ENCODE assay signal across 16 cellular contexts in genomic region chr10:80470266-80470665, GRCh38. TPM values are rescaled to one million over a fixed set of nuclear protein-coding genes. Genes with fewer than 3 reads are reported as not detected.
DNase-seq lines count a peak whose midpoint lies in the region; ATAC-seq, FAIRE-seq and TF ChIP-seq lines count a peak whose summit lies in the region.
"Had no signal": no experiment of that assay in that cellular context is flagged by ENCODE, and none has a peak within 500 bp of the region (broad histone marks: within the 10 kb centered on the region; RNA-seq: fewer than 3 reads in every experiment).

No MANE protein-coding gene starts in this region.

- H3K36me3 ChIP-seq in HepG2 (replicated peaks in 1 of 2; ENCODE audit: control insufficient read depth in 1 of 2, insufficient read depth in 2 of 2, low read length in 2 of 2) = peaks cover 5 to 44% of the 10 kb centered on the region in 2 experiments; a peak in 4 of 5 replicates
- H3K36me3 ChIP-seq in right lobe of liver = peaks cover 0 to 15% (median 4%) of the 10 kb centered on the region in 4 donors
- peaks cover 6% of the 10 kb centered on the region; the same call in 1 of the 2 replicates for H3K36me3 ChIP-seq in SJCRH30
- H3K36me3 ChIP-seq in H7 (replicated peaks; ENCODE audit: control insufficient read depth, insufficient read depth, low read length) = no peaks in the 10 kb centered on the region

- H3K4me3 ChIP-seq in HepG2 (replicated peaks in 1 of 3; ENCODE audit: insufficient read depth in 1 of 3, low read depth in 2 of 3, low read length in 3 of 3) = no peak overlapping the region
- H3K4me3 ChIP-seq in right lobe of liver = no peak overlapping the region
- no peak overlapping the region for H3K4me3 ChIP-seq in SJCRH30
- no peak overlapping the region for H3K4me3 ChIP-seq in H7 (ENCODE audit: insufficient read depth, low read depth, low read length)
- H3K4me3 ChIP-seq: lung had no signal

- H3K9me3 Mint-ChIP-seq in activated naive CD8-positive, alpha-beta T cell treated with anti-CD3 and anti-CD28 coated beads, Interleukin-2, amount 10 ng/mL, durations not matched to agents 7 days and 5 days = no peaks in the 10 kb centered on the region
- H3K9me3 Mint-ChIP-seq in naive thymus-derived CD8-positive, alpha-beta T cell = no peaks in the 10 kb centered on the region
- H3K9me3 Mint-ChIP-seq in endothelial cell (ENCODE audit: unreplicated experiment) = no peaks in the 10 kb centered on the region
- H3K9me3 Mint-ChIP-seq: activated T-helper 1 cell treated with anti-CD3 and anti-CD28 coated beads, Interleukin-12 subunit alpha, Interleukin-12 subunit beta, Interleukin-2, Interleukin-4 antibody, amounts not matched to agents 30 ng/mL and 10 ng/mL and 1 ng/mL, durations not matched to agents 14 hours and 24 hours and 36 hours had no signal

- peak overlapping the region; percentile 44 for H3K4me3 Mint-ChIP-seq in activated naive CD8-positive, alpha-beta T cell treated with anti-CD3 and anti-CD28 coated beads, Interleukin-2, amount 10 ng/mL, durations not matched to agents 7 days and 5 days
- peak overlapping the region in 9 of 10 donors; percentile 60 to 99 (median 86) for H3K4me3 Mint-ChIP-seq in naive thymus-derived CD8-positive, alpha-beta T cell
- H3K4me3 Mint-ChIP-seq in endothelial cell (ENCODE audit: unreplicated experiment) = no peak overlapping the region

- TF ChIP-seq POLR2A in HepG2 (IDR thresholded peaks at IDR 0.05; ENCODE audit: insufficient read depth in 1 of 2, low read depth in 2 of 2, low read length in 2 of 2) = no peak
- TF ChIP-seq POLR2A in right lobe of liver (IDR thresholded peaks at IDR 0.05) = no peak

- peaks cover 36% of the 10 kb centered on the region for H4K20me1 ChIP-seq in HepG2 (ENCODE audit: insufficient read depth, low read length)

- peaks cover 35% of the 10 kb centered on the region for H3K36me3 Mint-ChIP-seq in activated naive CD8-positive, alpha-beta T cell treated with anti-CD3 and anti-CD28 coated beads, Interleukin-2, amount 10 ng/mL, durations not matched to agents 7 days and 5 days
- H3K36me3 Mint-ChIP-seq in naive thymus-derived CD8-positive, alpha-beta T cell = peaks cover 5 to 36% (median 12%) of the 10 kb centered on the region in 3 donors
- peaks cover 25% of the 10 kb centered on the region for H3K36me3 Mint-ChIP-seq in endothelial cell (ENCODE audit: low read depth, unreplicated experiment)

- BruUV-seq in HepG2 (replicated peaks; lab: Mats Ljungman, UMichigan) = no TSS peak

- no peak overlapping the region for H3K27ac ChIP-seq in HepG2 (ENCODE audit: extremely low read length, insufficient read depth, low read length)
- H3K27ac ChIP-seq in right lobe of liver = peak overlapping the region in 1 of 3 donors; percentile 9
- H3K27ac ChIP-seq in SJCRH30 = no peak overlapping the region

- ATAC-seq in HepG2 = no peak
- ATAC-seq in right lobe of liver = no peak
- no peak for ATAC-seq in activated naive CD8-positive, alpha-beta T cell treated with anti-CD3 and anti-CD28 coated beads, Interleukin-2, amount 10 ng/mL, durations not matched to agents 7 days and 5 days (ENCODE audit: low read depth)
- no peak for ATAC-seq in naive thymus-derived CD8-positive, alpha-beta T cell

- in situ Hi-C loops in HepG2 (cut with HindIII; ENCODE audit: extremely low pct_ligation_motif_present, low pct_unique_long_range_greater_than_20kb) = no loop called here

- H3K79me2 ChIP-seq in HepG2 (ENCODE audit: insufficient read depth, low read length) = peaks cover 100% of the 10 kb centered on the region

- CTCF ChIA-PET in HepG2 (lab: Yijun Ruan, JAX; ENCODE audit: low intra/inter-chr PET ratio, low total read pairs) = no interaction called here
- CTCF ChIA-PET in GM10248 (lab: Yijun Ruan, JAX) = interaction anchor here (0.7 to 50.4 kb wide), 7 partner anchors 10 to 93 kb away, joined by 3 to 1060 read pairs (median 4); no protein-coding TSS in a partner anchor

- TF ChIP-seq CTCF in HepG2 (CRISPR knock-in tag; IDR thresholded peaks at IDR 0.05) (no peak), right lobe of liver (IDR thresholded peaks at IDR 0.05) (no peak), endothelial cell (IDR thresholded peaks at IDR 0.05; ENCODE audit: unreplicated experiment) (no peak), GM10248 (IDR thresholded peaks at IDR 0.05; ENCODE audit: control extremely low read depth, extremely low read depth, low read depth, missing control alignments) (no peak)

- WGBS in HepG2 (ENCODE audit: low lambda C conversion rate) = 96% methylated on average over 3 of the region's 3 CpGs
- WGBS in right lobe of liver (ENCODE audit: insufficient coverage, low coverage, low lambda C conversion rate, missing lambda C conversion rate) = 84% methylated on average over 3 of the region's 3 CpGs

- FAIRE-seq in HepG2 (lab: Jason Lieb, UNC) = no peak
- FAIRE-seq: endothelial cell of umbilical vein had no signal

- no peak overlapping the region for H2AFZ ChIP-seq in HepG2 (ENCODE audit: low read length)

- H3K4me2 ChIP-seq in HepG2 (ENCODE audit: low read depth, low read length) = no peak overlapping the region

- peaks cover 85% of the 10 kb centered on the region for H3K4me1 Mint-ChIP-seq in activated naive CD8-positive, alpha-beta T cell treated with anti-CD3 and anti-CD28 coated beads, Interleukin-2, amount 10 ng/mL, durations not matched to agents 7 days and 5 days
- peaks cover 50 to 100% (median 93%) of the 10 kb centered on the region in 4 donors for H3K4me1 Mint-ChIP-seq in naive thymus-derived CD8-positive, alpha-beta T cell
- peaks cover 62% of the 10 kb centered on the region for H3K4me1 Mint-ChIP-seq in endothelial cell (ENCODE audit: unreplicated experiment)

- no peak for DNase-seq in HepG2 (ENCODE audit: low spot score)
- no peak for DNase-seq in right lobe of liver
- DNase-seq in activated naive CD8-positive, alpha-beta T cell treated with anti-CD3 and anti-CD28 coated beads, Interleukin-2, amount 10 ng/mL, durations not matched to agents 7 days and 5 days = no peak
- DNase-seq in naive thymus-derived CD8-positive, alpha-beta T cell = no peak
- DNase-seq in SJCRH30 = no peak
- no peak for DNase-seq in endothelial cell (ENCODE audit: low spot score)
- DNase-seq in GM10248 (ENCODE audit: extremely low spot score) = no peak
- DNase-seq in H7 = no peak
- DNase-seq: DND-41, NCI-H2029, NCI-H774, nucleus accumbens, WERI-Rb-1 had no signal

- H3K4me1 ChIP-seq in HepG2 (ENCODE audit: insufficient read depth, low read length) (peaks cover 97% of the 10 kb centered on the region), right lobe of liver (peaks cover 4 to 52% (median 21%) of the 10 kb centered on the region in 4 donors), SJCRH30 (peaks cover 19% of the 10 kb centered on the region)

- intact Hi-C loops in HepG2 (cut with micrococcal nuclease; ENCODE audit: unreplicated experiment) (no loop called here), right lobe of liver (cut with DNase I) (no loop called here)

- TF ChIP-seq EP300 in HepG2 (IDR thresholded peaks at IDR 0.05; ENCODE audit: low read depth in 2 of 2, low read length in 2 of 2) (no peak), HepG2 (CRISPR knock-in tag; IDR thresholded peaks at IDR 0.05; ENCODE audit: borderline replicate concordance) (no peak)

- H3K27ac Mint-ChIP-seq in activated naive CD8-positive, alpha-beta T cell treated with anti-CD3 and anti-CD28 coated beads, Interleukin-2, amount 10 ng/mL, durations not matched to agents 7 days and 5 days = no peak overlapping the region
- H3K27ac Mint-ChIP-seq in naive thymus-derived CD8-positive, alpha-beta T cell = peak overlapping the region; percentile 84 to 99 (median 94)
- no peak overlapping the region for H3K27ac Mint-ChIP-seq in endothelial cell (ENCODE audit: unreplicated experiment)

- H3K9ac ChIP-seq in HepG2 (ENCODE audit: insufficient read depth, low read depth, low read length) = no peak overlapping the region

- no peaks in the 10 kb centered on the region for H3K27me3 Mint-ChIP-seq in activated naive CD8-positive, alpha-beta T cell treated with anti-CD3 and anti-CD28 coated beads, Interleukin-2, amount 10 ng/mL, durations not matched to agents 7 days and 5 days
- H3K27me3 Mint-ChIP-seq in naive thymus-derived CD8-positive, alpha-beta T cell = no peaks in the 10 kb centered on the region
- H3K27me3 Mint-ChIP-seq in endothelial cell (ENCODE audit: unreplicated experiment) = peaks cover 6% of the 10 kb centered on the region

- no peak for TF ChIP-seq RAD21 in HepG2 (CRISPR knock-in tag; IDR thresholded peaks at IDR 0.05)

- no peaks in the 10 kb centered on the region for H3K27me3 ChIP-seq in HepG2 (ENCODE audit: control insufficient read depth in 1 of 2, insufficient read depth in 2 of 2, low read length in 2 of 2)
- H3K27me3 ChIP-seq in right lobe of liver = no peaks in the 10 kb centered on the region
- H3K27me3 ChIP-seq in SJCRH30 = no peaks in the 10 kb centered on the region
- peaks cover 1% of the 10 kb centered on the region; the same call in 1 of the 2 replicates for H3K27me3 ChIP-seq in H7 (ENCODE audit: control insufficient read depth, insufficient read depth, low read length)

- H3K9me3 ChIP-seq in HepG2 (ENCODE audit: low read length) (no peaks in the 10 kb centered on the region), right lobe of liver (no peaks in the 10 kb centered on the region), SJCRH30 (replicated peaks) (no peaks in the 10 kb centered on the region)

- POLR2A ChIA-PET in HepG2 (lab: Yijun Ruan, JAX) = interaction anchor here (1.4 to 1.5 kb wide), 2 partner anchors 14 to 35 kb away, joined by 3 to 4 read pairs; no protein-coding TSS in a partner anchor
- POLR2A ChIA-PET in activated naive CD8-positive, alpha-beta T cell treated with anti-CD3 and anti-CD28 coated beads, Interleukin-2, amount 10 ng/mL, durations not matched to agents 7 days and 5 days (lab: Charles Lee) = interaction anchor here (1.0 to 14.2 kb wide), 4 partner anchors 7 to 41 kb away, joined by 3 to 150 read pairs (median 46); no protein-coding TSS in a partner anchor
- POLR2A ChIA-PET in naive thymus-derived CD8-positive, alpha-beta T cell (lab: Charles Lee) = interaction anchor here (1.6 to 37.5 kb wide), 4 partner anchors 15 to 35 kb away, joined by 7 to 914 read pairs (median 512); partner anchors contain the start of gene TSPAN14
- POLR2A ChIA-PET in GM10248 (lab: Yijun Ruan, JAX) = no interaction called here

RNA-seq across cellular contexts. Expression of gene TSPAN14, which starts 16.2 kb away (rescaled TPM):
- total RNA-seq in HepG2 (2016; rRNA removed; fragmentation: Illumina TruSeq; extraction: Trizol) = 17.4 and 24.1 TPM in 2 replicates
- 5.0 and 6.4 TPM in 2 replicates for total RNA-seq in HepG2 (2016; cell fraction: cytosol; rRNA removed; fragmentation: Illumina TruSeq; extraction: Trizol; ENCODE audit: low read depth)
- total RNA-seq in HepG2 (2016; cell fraction: insoluble cytoplasmic fraction; rRNA removed; fragmentation: Illumina TruSeq; extraction: Trizol) = 16.0 and 24.8 TPM in 2 replicates
- total RNA-seq in HepG2 (2016; cell fraction: membrane; rRNA removed; fragmentation: Illumina TruSeq; extraction: Trizol) = 15.7 and 18.1 TPM in 2 replicates
- total RNA-seq in HepG2 (2016; cell fraction: nucleus; rRNA removed; fragmentation: Illumina TruSeq; extraction: Trizol) = 28.9 and 38.5 TPM in 2 replicates
- 73.8 and 80.6 TPM in 2 replicates for polyA plus RNA-seq in HepG2 (2011; rRNA removed)
- polyA plus RNA-seq in HepG2 (2011; cell fraction: cytosol; rRNA removed) = 66.9 and 68.7 TPM in 2 replicates
- 64.3 and 75.0 TPM in 2 replicates for polyA plus RNA-seq in HepG2 (2011; cell fraction: nucleus; rRNA removed)
- polyA plus RNA-seq in HepG2 (2012) = 36.4 and 39.6 TPM in 2 replicates
- polyA plus RNA-seq in HepG2 (2016; cell fraction: cytosol; fragmentation: Illumina TruSeq; extraction: Trizol; ENCODE audit: low read depth) = 6.7 and 7.8 TPM in 2 replicates
- 19.6 and 25.9 TPM in 2 replicates for polyA plus RNA-seq in HepG2 (2016; cell fraction: insoluble cytoplasmic fraction; fragmentation: Illumina TruSeq; extraction: Trizol; ENCODE audit: low read depth)
- polyA plus RNA-seq in HepG2 (2016; cell fraction: membrane; fragmentation: Illumina TruSeq; extraction: Trizol; ENCODE audit: low read depth) = 15.4 and 16.2 TPM in 2 replicates
- polyA plus RNA-seq in HepG2 (2016; cell fraction: nucleus; fragmentation: Illumina TruSeq; extraction: Trizol; ENCODE audit: insufficient read depth, low read depth) = 59.1 and 62.2 TPM in 2 replicates
- polyA minus RNA-seq in HepG2 (2011; rRNA and poly(A)+ RNA removed; ENCODE audit: low replicate concordance) = 22.0 and 139 TPM in 2 replicates
- polyA minus RNA-seq in HepG2 (2011; cell fraction: cytosol; rRNA and poly(A)+ RNA removed) = 48.1 and 54.0 TPM in 2 replicates
- polyA minus RNA-seq in HepG2 (2011; cell fraction: nucleus; rRNA and poly(A)+ RNA removed) = 39.9 and 48.0 TPM in 2 replicates
- total RNA-seq in right lobe of liver = 10 to 100 TPM; 22.1 to 39.0 (median 28.4) TPM
- 100 to 1,000 TPM in 1 of 2 experiments, 10 to 100 TPM in 1; 98.8 to 112 TPM for total RNA-seq in activated naive CD8-positive, alpha-beta T cell treated with anti-CD3 and anti-CD28 coated beads, Interleukin-2, amount 10 ng/mL, durations not matched to agents 7 days and 5 days
- 100 to 1,000 TPM; 163 to 165 TPM for total RNA-seq in naive thymus-derived CD8-positive, alpha-beta T cell
- 100 to 1,000 TPM; 152 to 293 (median 155) TPM for polyA plus RNA-seq in naive thymus-derived CD8-positive, alpha-beta T cell
- 37.7 and 40.4 TPM in 2 replicates for total RNA-seq in SJCRH30 (2014; rRNA removed; shearing (Covaris generic))
- 147 TPM for total RNA-seq in endothelial cell (ENCODE audit: unreplicated experiment)
- total RNA-seq in H7 (2014; rRNA removed; shearing (Covaris generic)) = 36.3 and 37.6 TPM in 2 replicates

Comparison
In these comparisons a context has a peak if more than half of its experiments do, and no peak if none do; other contexts are left out.
1. H3K27ac Mint-ChIP-seq: peak in naive thymus-derived CD8-positive, alpha-beta T cell (10 of 10); none in activated naive CD8-positive, alpha-beta T cell treated with anti-CD3 and anti-CD28 coated beads, Interleukin-2, amount 10 ng/mL, durations not matched to agents 7 days and 5 days (single experiment) and endothelial cell (single experiment).